28 cellular contexts compared by ENCODE assay signal in genomic region chr3:27641271-27641670, GRCh38.
"Had no signal": no experiment of that assay in that cellular context is flagged by ENCODE, and none has a peak within 500 bp of the region (broad histone marks: within the 10 kb centered on the region; RNA-seq: fewer than 3 reads in every experiment).

No MANE protein-coding gene starts in this region.

- H3K27me3 ChIP-seq: brain microvascular endothelial cell had no signal

- H3K9me3 Mint-ChIP-seq: activated CD4-positive, alpha-beta T cell treated with anti-CD3 and anti-CD28 coated beads, Interleukin-2, amount 10 ng/mL, durations not matched to agents 7 days and 5 days; activated naive CD8-positive, alpha-beta T cell treated with anti-CD3 and anti-CD28 coated beads, Interleukin-2, amount 50 U/mL, for 24 hours; activated T-cell treated with anti-CD3 and anti-CD28 coated beads, Interleukin-2, amount 50 U/mL, for 24 hours; activated T-helper 2 cell treated with anti-CD3 and anti-CD28 coated beads, Interferon-gamma antibody, Interleukin-2, Interleukin-4, amounts not matched to agents 10 μg/mL and 5 μg/mL and 100 μg/mL, durations not matched to agents 14 hours and 24 hours and 36 hours had no signal

- H3K27me3 Mint-ChIP-seq: activated naive CD8-positive, alpha-beta T cell; activated naive CD8-positive, alpha-beta T cell treated with anti-CD3 and anti-CD28 coated beads, Interleukin-2, amount 50 U/mL, for 24 hours; activated T-cell treated with anti-CD3 and anti-CD28 coated beads, Interleukin-2, amount 50 U/mL, for 24 hours had no signal

- H3K27ac ChIP-seq: brain microvascular endothelial cell, PC-9, WERI-Rb-1 had no signal

- H3K27ac Mint-ChIP-seq: activated CD4-positive, alpha-beta T cell treated with anti-CD3 and anti-CD28 coated beads, Interleukin-2, amount 10 ng/mL, durations not matched to agents 7 days and 5 days; activated CD8-positive, alpha-beta T cell treated with anti-CD3 and anti-CD28 coated beads, Interleukin-2, amount 10 ng/mL, durations not matched to agents 7 days and 5 days; activated naive CD8-positive, alpha-beta T cell; activated naive CD8-positive, alpha-beta T cell treated with anti-CD3 and anti-CD28 coated beads, Interleukin-2, amount 50 U/mL, for 24 hours; activated T-cell treated with anti-CD3 and anti-CD28 coated beads, Interleukin-2, amount 50 U/mL, for 24 hours; activated T-helper 2 cell treated with anti-CD3 and anti-CD28 coated beads, Interferon-gamma antibody, Interleukin-2, Interleukin-4, amounts not matched to agents 10 μg/mL and 5 μg/mL and 100 μg/mL, durations not matched to agents 14 hours and 24 hours and 36 hours had no signal

- H3K36me3 Mint-ChIP-seq: activated naive CD8-positive, alpha-beta T cell had no signal

- H2AFZ ChIP-seq: PC-9 had no signal

- DNase-seq: activated CD4-positive, alpha-beta T cell treated with anti-CD3 and anti-CD28 coated beads, Interleukin-2, amount 10 ng/mL, durations not matched to agents 7 days and 5 days; activated CD4-positive, alpha-beta T cell treated with anti-CD3 and anti-CD28 coated beads, Interleukin-2, amount 50 U/mL, for 48 hours; activated CD8-positive, alpha-beta T cell treated with anti-CD3 and anti-CD28 coated beads, Interleukin-2, amount 10 ng/mL, durations not matched to agents 7 days and 5 days; activated gamma-delta T cell; activated naive CD4-positive, alpha-beta T cell treated with Interleukin-2 at 50 U/mL for 16 hours; activated naive CD8-positive, alpha-beta T cell treated with anti-CD3 and anti-CD28 coated beads, Interleukin-2, amount 50 U/mL, for 24 hours; activated T-cell treated with anti-CD3 and anti-CD28 coated beads, Interleukin-2, amount 50 U/mL, for 24 hours; aorta; brain microvascular endothelial cell; NCI-H1092 treated with DMSO at 0.1 percent for 48 hours; NCI-H1417; NCI-H146; NCI-H187; NCI-H2029 treated with DMSO at 0.1 percent for 48 hours; NCI-H2107; NCI-H2171; NCI-H510A; NCI-H526; NCI-H748 treated with DMSO at 0.1 percent for 48 hours; PC-9; Right ventricle myocardium superior; SW 1271; T-helper 1 cell; T-helper 2 cell; T-helper 9 cell; WERI-Rb-1 had no signal

- H3K4me2 ChIP-seq: PC-9 had no signal

- H3K4me3 Mint-ChIP-seq: activated CD4-positive, alpha-beta T cell treated with anti-CD3 and anti-CD28 coated beads, Interleukin-2, amount 10 ng/mL, durations not matched to agents 7 days and 5 days; activated CD8-positive, alpha-beta T cell treated with anti-CD3 and anti-CD28 coated beads, Interleukin-2, amount 10 ng/mL, durations not matched to agents 7 days and 5 days; activated naive CD8-positive, alpha-beta T cell; activated naive CD8-positive, alpha-beta T cell treated with anti-CD3 and anti-CD28 coated beads, Interleukin-2, amount 50 U/mL, for 24 hours; activated T-cell treated with anti-CD3 and anti-CD28 coated beads, Interleukin-2, amount 50 U/mL, for 24 hours had no signal

- H3K4me3 ChIP-seq: PC-9 had no signal

- H3K36me3 ChIP-seq: brain microvascular endothelial cell, WERI-Rb-1 had no signal

- ATAC-seq: activated CD8-positive, alpha-beta T cell treated with anti-CD3 and anti-CD28 coated beads, Interleukin-2, amount 10 ng/mL, durations not matched to agents 7 days and 5 days; activated naive CD8-positive, alpha-beta T cell treated with anti-CD3 and anti-CD28 coated beads, Interleukin-2, amount 50 U/mL, for 24 hours had no signal
